ENCODE assay signal across 11 cellular contexts in genomic region chr6:10425177-10425972, GRCh38. TPM values are rescaled to one million over a fixed set of nuclear protein-coding genes. Genes with fewer than 3 reads are reported as not detected.
DNase-seq lines count a peak whose midpoint lies in the region; ATAC-seq, FAIRE-seq and TF ChIP-seq lines count a peak whose summit lies in the region.
"Had no signal": no experiment of that assay in that cellular context is flagged by ENCODE, and none has a peak within 500 bp of the region (broad histone marks: within the 10 kb centered on the region; RNA-seq: fewer than 3 reads in every experiment).

No MANE protein-coding gene starts in this region.

- H2AFZ ChIP-seq in endothelial cell of umbilical vein (ENCODE audit: low read depth, low read length) (no peak overlapping the region), neural cell (ENCODE audit: low read depth, low read length) (no peak overlapping the region)

- DNase-seq in stimulated activated naive CD8-positive, alpha-beta T cell treated with anti-CD3 and anti-CD28 coated beads, Interleukin-15, Interleukin-2, amounts not matched to agents 100 U/mL and 50 U/mL, for 24 hours = no peak
- DNase-seq in endothelial cell of umbilical vein (ENCODE audit: low read depth, low spot score) = no peak
- no peak for DNase-seq in GM13976 (ENCODE audit: low spot score)
- no peak for DNase-seq in NCI-H748 treated with DMSO at 0.1 percent for 48 hours (lab: John Stamatoyannopoulos, UW)
- DNase-seq in activated CD8-positive, alpha-beta memory T cell treated with anti-CD3 and anti-CD28 coated beads, Interleukin-2, amount 50 U/mL, for 4 hours = no peak
- no peak for DNase-seq in HCEC 1CT
- DNase-seq: activated CD4-positive, alpha-beta T cell treated with anti-CD3 and anti-CD28 coated beads for 36 hours; natural killer cell; NCI-H82 had no signal

- no peaks in the 10 kb centered on the region for H3K36me3 ChIP-seq in endothelial cell of umbilical vein (ENCODE audit: control insufficient read depth in 2 of 2, extremely low read depth in 1 of 2, insufficient read depth in 2 of 2, low read length in 2 of 2)
- H3K36me3 ChIP-seq in neural cell (ENCODE audit: insufficient read depth, low read length) = no peaks in the 10 kb centered on the region

- H3K27ac Mint-ChIP-seq in stimulated activated naive CD8-positive, alpha-beta T cell treated with anti-CD3 and anti-CD28 coated beads, Interleukin-15, Interleukin-2, amounts not matched to agents 100 ng/mL and 50 ng/mL, for 24 hours = no peak overlapping the region
- H3K27ac Mint-ChIP-seq: activated CD4-positive, alpha-beta T cell treated with anti-CD3 and anti-CD28 coated beads for 36 hours; natural killer cell had no signal

- TF ChIP-seq POLR2A in endothelial cell of umbilical vein (IDR thresholded peaks at IDR 0.05; ENCODE audit: low read depth, low read length) = no peak

- no peak for TF ChIP-seq EP300 in neural cell (conservative IDR thresholded peaks at IDR 0.05; ENCODE audit: poor library complexity, severe bottlenecking)

- no peaks in the 10 kb centered on the region for H3K79me2 ChIP-seq in endothelial cell of umbilical vein (ENCODE audit: control insufficient read depth, insufficient read depth, low read length)
- H3K79me2 ChIP-seq in neural cell (replicated peaks; ENCODE audit: insufficient read depth, low read length) = no peaks in the 10 kb centered on the region

- H3K4me3 Mint-ChIP-seq in stimulated activated naive CD8-positive, alpha-beta T cell treated with anti-CD3 and anti-CD28 coated beads, Interleukin-15, Interleukin-2, amounts not matched to agents 100 ng/mL and 50 ng/mL, for 24 hours = peak overlapping the region; percentile 17
- H3K4me3 Mint-ChIP-seq: activated CD4-positive, alpha-beta T cell treated with anti-CD3 and anti-CD28 coated beads for 36 hours had no signal

- H3F3A ChIP-seq in neural cell (ENCODE audit: insufficient read depth, low read length, poor library complexity, severe bottlenecking) = no peaks in the 10 kb centered on the region

- POLR2A ChIA-PET in endothelial cell of umbilical vein (lab: Charles Lee) = no interaction called here

- H3K9me1 ChIP-seq in endothelial cell of umbilical vein (replicated peaks; ENCODE audit: control insufficient read depth, extremely low read depth, insufficient read depth, low read length) = no peaks in the 10 kb centered on the region

- H3K9me3 ChIP-seq in endothelial cell of umbilical vein (replicated peaks; ENCODE audit: control insufficient read depth, insufficient read depth, low read length) (no peaks in the 10 kb centered on the region), neural cell (ENCODE audit: low read length) (no peaks in the 10 kb centered on the region)

- CTCF ChIA-PET in endothelial cell of umbilical vein (lab: Charles Lee) = interaction anchor here (1.2 to 2.6 kb wide), 4 partner anchors 10 to 1442 kb away, joined by 4 to 11 read pairs (median 8); partner anchors contain the start of gene TFAP2A

- BruUV-seq in endothelial cell of umbilical vein (replicated peaks; lab: Mats Ljungman, UMichigan) = no TSS peak

- H3K9me3 Mint-ChIP-seq in stimulated activated naive CD8-positive, alpha-beta T cell treated with anti-CD3 and anti-CD28 coated beads, Interleukin-15, Interleukin-2, amounts not matched to agents 100 ng/mL and 50 ng/mL, for 24 hours = no peaks in the 10 kb centered on the region
- H3K9me3 Mint-ChIP-seq: natural killer cell had no signal

- H3K36me3 Mint-ChIP-seq in stimulated activated naive CD8-positive, alpha-beta T cell treated with anti-CD3 and anti-CD28 coated beads, Interleukin-15, Interleukin-2, amounts not matched to agents 100 ng/mL and 50 ng/mL, for 24 hours (ENCODE audit: low read depth) = no peaks in the 10 kb centered on the region

- in situ Hi-C loops in GM13976 (cut with MboI; ENCODE audit: low sequenced_read_pairs, unreplicated experiment) = loop anchor here (25.0 kb wide), 1 partner anchor 1438 kb away; no protein-coding TSS in a partner anchor

- TF ChIP-seq RAD21 in neural cell (conservative IDR thresholded peaks at IDR 0.05) = no peak

- ATAC-seq in stimulated activated naive CD8-positive, alpha-beta T cell treated with anti-CD3 and anti-CD28 coated beads, Interleukin-15, Interleukin-2, amounts not matched to agents 100 U/mL and 50 U/mL, for 24 hours = no peak
- ATAC-seq: activated CD4-positive, alpha-beta T cell treated with anti-CD3 and anti-CD28 coated beads for 36 hours had no signal

- H3K9me2 ChIP-seq in neural cell (ENCODE audit: insufficient read depth, low read length) = no peaks in the 10 kb centered on the region

- peaks cover 87% of the 10 kb centered on the region for H3K27me3 Mint-ChIP-seq in stimulated activated naive CD8-positive, alpha-beta T cell treated with anti-CD3 and anti-CD28 coated beads, Interleukin-15, Interleukin-2, amounts not matched to agents 100 ng/mL and 50 ng/mL, for 24 hours

- peaks cover 14% of the 10 kb centered on the region for H3K4me1 Mint-ChIP-seq in stimulated activated naive CD8-positive, alpha-beta T cell treated with anti-CD3 and anti-CD28 coated beads, Interleukin-15, Interleukin-2, amounts not matched to agents 100 ng/mL and 50 ng/mL, for 24 hours (ENCODE audit: low read depth)

- H3K27me3 ChIP-seq in endothelial cell of umbilical vein (ENCODE audit: control insufficient read depth in 2 of 2, insufficient read depth in 2 of 2, low read length in 2 of 2) (peaks cover 69 to 83% of the 10 kb centered on the region in 2 experiments), neural cell (ENCODE audit: insufficient read depth, low read depth, low read length) (peaks cover 98% of the 10 kb centered on the region)

- H3K4me1 ChIP-seq in endothelial cell of umbilical vein (ENCODE audit: control insufficient read depth, extremely low read depth, insufficient read depth, low read length) = peaks cover 5% of the 10 kb centered on the region

- dilution Hi-C loops in endothelial cell of umbilical vein (cut with MboI; ENCODE audit: extremely low pct_ligation_motif_present, low sequenced_read_pairs) = no loop called here

- no peak overlapping the region for H3K9ac ChIP-seq in endothelial cell of umbilical vein (replicated peaks; ENCODE audit: extremely low read depth, insufficient read depth, low read length)
- H3K9ac ChIP-seq in neural cell (ENCODE audit: low read length) = no peak overlapping the region

- H4K20me1 ChIP-seq in endothelial cell of umbilical vein (replicated peaks; ENCODE audit: control insufficient read depth, extremely low read depth, insufficient read depth, low read length) (no peaks in the 10 kb centered on the region), neural cell (ENCODE audit: insufficient read depth) (no peaks in the 10 kb centered on the region)

- peak overlapping the region; percentile 81 for H3K4me2 ChIP-seq in endothelial cell of umbilical vein (ENCODE audit: insufficient read depth, low read length)
- no peak overlapping the region for H3K4me2 ChIP-seq in neural cell (ENCODE audit: low read length)

- intact Hi-C loops in endothelial cell of umbilical vein (cut with micrococcal nuclease) = loop anchor here (10.0 kb wide), 1 partner anchor 1991 kb away; the partner anchor contains the start of gene SLC35B3

- TF ChIP-seq CTCF in endothelial cell of umbilical vein (IDR thresholded peaks at IDR 0.05; ENCODE audit: extremely low read depth in 1 of 2, insufficient read depth in 1 of 2, low read depth in 1 of 2, low read length in 2 of 2) = no peak
- TF ChIP-seq CTCF in neural cell (IDR thresholded peaks at IDR 0.05; ENCODE audit: poor library complexity, severe bottlenecking) = no peak
- TF ChIP-seq CTCF in GM13976 (IDR thresholded peaks at IDR 0.05; ENCODE audit: borderline replicate concordance, control extremely low read depth, extremely low read depth, insufficient read depth, missing control alignments) = no peak

- FAIRE-seq in endothelial cell of umbilical vein (lab: Jason Lieb, UNC) = no peak

- H3K4me3 ChIP-seq in endothelial cell of umbilical vein (replicated peaks in 1 of 3; ENCODE audit: insufficient read depth in 1 of 3, low read depth in 1 of 3, low read length in 3 of 3) = peak overlapping the region in 2 of 3 experiments; percentile 39 to 70
- H3K4me3 ChIP-seq in neural cell (ENCODE audit: low read length) = peak overlapping the region; percentile 58

- H3K27ac ChIP-seq in endothelial cell of umbilical vein (ENCODE audit: insufficient read depth, low read depth, low read length) (no peak overlapping the region), neural cell (ENCODE audit: low read length) (no peak overlapping the region)

TF ChIP-seq in endothelial cell of umbilical vein, 7 proteins besides CTCF, POLR2A, EP300 and RAD21:
- TF ChIP-seq EZH2 (IDR thresholded peaks at IDR 0.05; ENCODE audit: borderline replicate concordance, low read depth, low read length, severe bottlenecking) = peak; percentile 85
- TF ChIP-seq, protein P1, sequence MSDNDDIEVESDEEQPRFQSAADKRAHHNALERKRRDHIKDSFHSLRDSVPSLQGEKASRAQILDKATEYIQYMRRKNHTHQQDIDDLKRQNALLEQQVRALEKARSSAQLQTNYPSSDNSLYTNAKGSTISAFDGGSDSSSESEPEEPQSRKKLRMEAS (IDR thresholded peaks at IDR 0.05; ENCODE audit: insufficient read depth, insufficient read length) = no peak

TF ChIP-seq in neural cell, 6 proteins besides CTCF, POLR2A, EP300 and RAD21 (continues in another document):
- no peak for TF ChIP-seq EZH2 (IDR thresholded peaks at IDR 0.05; ENCODE audit: borderline replicate concordance, insufficient read depth, low read length, poor library complexity, severe bottlenecking)
- no peak for TF ChIP-seq TAF1 (IDR thresholded peaks at IDR 0.05; ENCODE audit: low read depth)

RNA-seq across cellular contexts. Expression of gene TFAP2A, which starts 10.5 kb away (rescaled TPM):
- total RNA-seq in endothelial cell of umbilical vein = not detected in 2 replicates
- polyA plus RNA-seq in endothelial cell of umbilical vein (0.06 and 0.11 TPM in 2 replicates), neural cell (0.78 TPM in 1 of 2 replicates, not detected in the other)
- 0.10 and 0.23 TPM in 2 replicates for polyA plus RNA-seq in endothelial cell of umbilical vein (2011; cell fraction: cytosol; rRNA removed)
- 0.43 and 0.57 TPM in 2 replicates for polyA plus RNA-seq in endothelial cell of umbilical vein (2011; cell fraction: nucleus; rRNA removed)
- 0.31 TPM in 1 of 2 replicates, not detected in the other for polyA plus RNA-seq in endothelial cell of umbilical vein (2012)
- polyA minus RNA-seq in endothelial cell of umbilical vein (not detected in 2 replicates), neural cell (not detected in 2 replicates)
- 57.2 TPM for polyA minus RNA-seq in endothelial cell of umbilical vein (2011; cell fraction: cytosol; rRNA and poly(A)+ RNA removed)
- polyA minus RNA-seq in endothelial cell of umbilical vein (2011; cell fraction: nucleus; rRNA and poly(A)+ RNA removed) = 0.82 and 0.87 TPM in 2 replicates
- total RNA-seq: natural killer cell had no signal
